ENCODE assay signal across 2 cellular contexts in genomic region chr9:14158911-14159310, GRCh38.
TF ChIP-seq lines count a peak whose summit lies in the region.

No MANE protein-coding gene starts in this region.

TF ChIP-seq in A549, 52 proteins besides CTCF, POLR2A, EP300 and RAD21:
- no peak for TF ChIP-seq FOSL2 (IDR thresholded peaks at IDR 0.05)
- peak; percentile 42 for TF ChIP-seq FOSL2 (CRISPR knock-in tag; IDR thresholded peaks at IDR 0.05)
- TF ChIP-seq SREBF2 (IDR thresholded peaks at IDR 0.05), result no peak
- no peak for TF ChIP-seq ELK1 (IDR thresholded peaks at IDR 0.05; ENCODE audit: low read depth, low read length)
- TF ChIP-seq, protein P1, sequence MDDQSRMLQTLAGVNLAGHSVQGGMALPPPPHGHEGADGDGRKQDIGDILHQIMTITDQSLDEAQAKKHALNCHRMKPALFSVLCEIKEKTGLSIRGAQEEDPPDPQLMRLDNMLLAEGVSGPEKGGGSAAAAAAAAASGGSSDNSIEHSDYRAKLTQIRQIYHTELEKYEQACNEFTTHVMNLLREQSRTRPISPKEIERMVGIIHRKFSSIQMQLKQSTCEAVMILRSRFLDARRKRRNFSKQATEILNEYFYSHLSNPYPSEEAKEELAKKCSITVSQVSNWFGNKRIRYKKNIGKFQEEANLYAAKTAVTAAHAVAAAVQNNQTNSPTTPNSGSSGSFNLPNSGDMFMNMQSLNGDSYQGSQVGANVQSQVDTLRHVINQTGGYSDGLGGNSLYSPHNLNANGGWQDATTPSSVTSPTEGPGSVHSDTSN (IDR thresholded peaks at IDR 0.05), result no peak
- no peak for TF ChIP-seq NR3C1 (IDR thresholded peaks at IDR 0.05)
- TF ChIP-seq EHMT2 (IDR thresholded peaks at IDR 0.05; ENCODE audit: low read depth), result no peak
- TF ChIP-seq E2F6 (IDR thresholded peaks at IDR 0.05; ENCODE audit: borderline replicate concordance, low read depth), result no peak
- no peak for TF ChIP-seq CBX8 (IDR thresholded peaks at IDR 0.05)

TF ChIP-seq in IMR-90, 13 proteins besides CTCF, POLR2A, EP300 and RAD21:
- TF ChIP-seq RCOR1 (IDR thresholded peaks at IDR 0.05; ENCODE audit: insufficient replicate concordance, low read length), result no peak
- TF ChIP-seq MAZ (IDR thresholded peaks at IDR 0.05; ENCODE audit: borderline replicate concordance, low read depth, low read length), result no peak
- TF ChIP-seq FOS (IDR thresholded peaks at IDR 0.05; ENCODE audit: low read depth, low read length), result no peak
